ENCODE assay signal across 20 cellular contexts in genomic region chr21:34915364-34915834, GRCh38.
DNase-seq lines count a peak whose midpoint lies in the region; ATAC-seq and TF ChIP-seq lines count a peak whose summit lies in the region.
"Had no signal": no experiment of that assay in that cellular context is flagged by ENCODE, and none has a peak within 500 bp of the region (broad histone marks: within the 10 kb centered on the region; RNA-seq: fewer than 3 reads in every experiment).

No MANE protein-coding gene starts in this region.

- H3K4me1 Mint-ChIP-seq in activated T-cell treated with anti-CD3 and anti-CD28 coated beads, Interleukin-2, amount 50 U/mL, for 24 hours (ENCODE audit: low read depth): peaks cover 67% of the 10 kb centered on the region
- peaks cover 54% of the 10 kb centered on the region for H3K4me1 Mint-ChIP-seq in T-helper 17 cell

- H3K79me2 ChIP-seq in smooth muscle cell (ENCODE audit: low read depth): peaks cover 7% of the 10 kb centered on the region

- H3K4me3 Mint-ChIP-seq in activated T-cell treated with anti-CD3 and anti-CD28 coated beads, Interleukin-2, amount 50 U/mL, for 24 hours: no peak overlapping the region
- H3K4me3 Mint-ChIP-seq in T-helper 17 cell: no peak overlapping the region
- H3K4me3 Mint-ChIP-seq: activated CD4-positive, alpha-beta T cell treated with anti-CD3 and anti-CD28 coated beads, Interleukin-2, amount 10 ng/mL, durations not matched to agents 7 days and 5 days; activated T-cell treated with anti-CD3 and anti-CD28 coated beads, Interleukin-2, amount 50 U/mL, for 72 hours; neural crest cell had no signal

- H3K4me3 ChIP-seq in fibroblast of the aortic adventitia (ENCODE audit: low read depth, low read length): no peak overlapping the region
- H3K4me3 ChIP-seq in smooth muscle cell: no peak overlapping the region
- H3K4me3 ChIP-seq: adrenal gland, colonic mucosa, suprapubic skin had no signal

- H3K4me1 ChIP-seq in smooth muscle cell (ENCODE audit: low read depth): peaks cover 6% of the 10 kb centered on the region
- H3K4me1 ChIP-seq: adrenal gland, colonic mucosa had no signal

- H3K4me2 ChIP-seq in smooth muscle cell: peak overlapping the region; percentile 24

- peak overlapping the region; percentile 48 for H3K9ac ChIP-seq in smooth muscle cell (ENCODE audit: low read depth)

- H3K9me3 ChIP-seq in T-helper 17 cell (ENCODE audit: control insufficient read depth, low read length, poor library complexity, severe bottlenecking): no peaks in the 10 kb centered on the region
- no peaks in the 10 kb centered on the region for H3K9me3 ChIP-seq in smooth muscle cell (replicated peaks; ENCODE audit: low read depth)
- H3K9me3 ChIP-seq: adrenal gland, colonic mucosa, suprapubic skin had no signal

- peaks cover 66% of the 10 kb centered on the region for H4K20me1 ChIP-seq in smooth muscle cell (ENCODE audit: low read depth)

- peaks cover 15% of the 10 kb centered on the region for H3F3A ChIP-seq in smooth muscle cell (ENCODE audit: low read depth)

- H3K27ac Mint-ChIP-seq in activated T-cell treated with anti-CD3 and anti-CD28 coated beads, Interleukin-2, amount 50 U/mL, for 24 hours: peak overlapping the region; percentile 3
- H3K27ac Mint-ChIP-seq in T-helper 17 cell: peak overlapping the region; percentile 57
- H3K27ac Mint-ChIP-seq: activated CD4-positive, alpha-beta T cell treated with anti-CD3 and anti-CD28 coated beads, Interleukin-2, amount 10 ng/mL, durations not matched to agents 7 days and 5 days; activated T-cell treated with anti-CD3 and anti-CD28 coated beads, Interleukin-2, amount 50 U/mL, for 72 hours had no signal

- peaks cover 13% of the 10 kb centered on the region for H3K36me3 Mint-ChIP-seq in activated T-cell treated with anti-CD3 and anti-CD28 coated beads, Interleukin-2, amount 50 U/mL, for 24 hours (ENCODE audit: low read depth)
- H3K36me3 Mint-ChIP-seq in T-helper 17 cell (ENCODE audit: low read depth): peaks cover 6% of the 10 kb centered on the region

- H3K27ac ChIP-seq in smooth muscle cell (ENCODE audit: low read depth): peak overlapping the region; percentile 72
- H3K27ac ChIP-seq: adrenal gland, colonic mucosa, suprapubic skin had no signal

- DNase-seq in activated T-cell treated with anti-CD3 and anti-CD28 coated beads, Interleukin-2, amount 50 U/mL, for 24 hours: no peak
- DNase-seq in activated T-cell treated with anti-CD3 and anti-CD28 coated beads, Interleukin-2, amount 50 U/mL, for 48 hours: no peak
- DNase-seq in T-helper 17 cell (no peak), fibroblast of the aortic adventitia (ENCODE audit: low read depth) (peak; percentile 64), smooth muscle cell (lab: John Stamatoyannopoulos, UW; ENCODE audit: unreplicated experiment) (no peak), GM10248 (ENCODE audit: extremely low spot score) (no peak)
- no peak for DNase-seq in activated CD4-positive, alpha-beta T cell treated with anti-CD3 and anti-CD28 coated beads for 48 hours
- DNase-seq: 8988T; activated CD4-positive, alpha-beta T cell treated with anti-CD3 and anti-CD28 coated beads, Interleukin-2, amount 10 ng/mL, durations not matched to agents 7 days and 5 days; activated T-cell treated with anti-CD3 and anti-CD28 coated beads, Interleukin-2, amount 50 U/mL, for 72 hours; adrenal gland; colonic mucosa; erythroblast; MM.1S; NCI-H82; retina; T-helper 9 cell had no signal

- no peak for ATAC-seq in T-helper 17 cell
- ATAC-seq in HG02970 (IDR thresholded peaks at IDR 0.05; ENCODE audit: low FRiP score, unreplicated experiment): no peak
- ATAC-seq: activated T-cell treated with anti-CD3 and anti-CD28 coated beads, Interleukin-2, amount 50 U/mL, for 72 hours had no signal

- TF ChIP-seq CTCF in fibroblast of the aortic adventitia (IDR thresholded peaks at IDR 0.05; ENCODE audit: insufficient read depth, low read length) (no peak), smooth muscle cell (IDR thresholded peaks at IDR 0.05; ENCODE audit: borderline replicate concordance, insufficient read depth, poor library complexity, severe bottlenecking) (no peak), GM10248 (IDR thresholded peaks at IDR 0.05; ENCODE audit: control extremely low read depth, extremely low read depth, low read depth, missing control alignments) (no peak)

- H3K27me3 ChIP-seq in smooth muscle cell (ENCODE audit: low read depth): no peaks in the 10 kb centered on the region
- H3K27me3 ChIP-seq: colonic mucosa, suprapubic skin had no signal

- CTCF ChIA-PET in GM10248 (lab: Yijun Ruan, JAX): interaction anchor here (1.1 kb wide), 1 partner anchor 26 kb away, joined by 3 read pairs; no protein-coding TSS in a partner anchor

- no peak overlapping the region for H2AFZ ChIP-seq in smooth muscle cell (ENCODE audit: low read depth)

- no peaks in the 10 kb centered on the region for H3K9me3 Mint-ChIP-seq in activated T-cell treated with anti-CD3 and anti-CD28 coated beads, Interleukin-2, amount 50 U/mL, for 24 hours
- H3K9me3 Mint-ChIP-seq: activated T-cell treated with anti-CD3 and anti-CD28 coated beads, Interleukin-2, amount 50 U/mL, for 72 hours; neural crest cell had no signal

- no peaks in the 10 kb centered on the region for H3K27me3 Mint-ChIP-seq in activated T-cell treated with anti-CD3 and anti-CD28 coated beads, Interleukin-2, amount 50 U/mL, for 24 hours
- no peaks in the 10 kb centered on the region for H3K27me3 Mint-ChIP-seq in T-helper 17 cell
- H3K27me3 Mint-ChIP-seq: activated CD4-positive, alpha-beta T cell treated with anti-CD3 and anti-CD28 coated beads, Interleukin-2, amount 10 ng/mL, durations not matched to agents 7 days and 5 days had no signal

- POLR2A ChIA-PET in GM10248 (lab: Yijun Ruan, JAX): no interaction called here

- H3K36me3 ChIP-seq in smooth muscle cell (ENCODE audit: low read depth): no peaks in the 10 kb centered on the region
- H3K36me3 ChIP-seq: adrenal gland, colonic mucosa, suprapubic skin had no signal
